1 cellular context compared by ENCODE assay signal in genomic region chr2:161136696-161137324, GRCh38.
TF ChIP-seq lines count a peak whose summit lies in the region.

No MANE protein-coding gene starts in this region.

TF ChIP-seq in GM12878, 131 proteins besides CTCF, POLR2A, EP300 and RAD21 (continued from another document):
- TF ChIP-seq SKIL (IDR thresholded peaks at IDR 0.05; ENCODE audit: low read depth, poor library complexity, severe bottlenecking) (peak; percentile 54), BRCA1 (IDR thresholded peaks at IDR 0.05; ENCODE audit: low read depth, low read length) (no peak)
TF ChIP-seq in GM12878: peak in this region for 46.
